Comparison of ENCODE assay signal across 1 cellular context in the genomic region with DNA sequence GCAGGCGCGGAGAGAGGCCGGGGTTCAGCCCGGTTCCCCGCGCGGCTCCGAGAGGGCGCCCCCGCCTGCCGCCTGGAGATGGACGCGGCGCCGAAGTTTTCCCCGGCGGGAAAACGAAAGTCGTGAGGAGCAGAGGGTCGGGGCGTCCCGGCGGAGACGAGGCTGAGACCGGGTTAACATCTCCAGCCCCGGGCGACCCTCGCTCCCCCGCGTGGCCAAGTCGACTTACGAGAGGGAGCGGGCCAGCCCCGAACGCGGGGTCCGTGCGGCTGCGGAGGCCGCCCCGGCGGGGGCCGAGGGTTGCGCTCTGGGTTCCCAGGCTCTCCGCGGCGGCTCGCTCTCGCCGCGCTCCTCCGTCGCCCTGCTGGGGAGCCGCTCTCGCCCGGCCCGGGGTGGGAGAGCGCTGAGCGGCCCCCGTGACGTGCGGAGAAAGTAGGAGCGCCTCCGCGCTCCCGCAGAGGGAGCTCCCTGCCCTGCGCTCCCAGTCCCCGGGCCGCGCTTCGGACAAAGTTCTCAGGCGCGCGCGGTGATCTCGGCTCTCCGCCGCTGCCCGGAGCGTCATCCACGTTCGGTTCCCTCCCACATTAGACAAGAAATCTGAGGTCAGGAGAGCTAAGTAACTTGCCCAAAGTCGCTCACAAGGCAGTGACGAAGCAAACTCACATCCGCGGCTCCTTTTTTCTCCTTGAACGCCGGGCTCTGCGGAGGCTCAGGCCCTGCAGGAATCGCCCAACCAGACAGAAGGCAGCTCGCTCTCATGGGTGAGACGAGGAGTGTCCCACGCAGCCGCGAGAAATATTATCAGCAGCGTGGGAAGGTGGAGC.
TF ChIP-seq lines count a peak whose summit lies in the region.

No MANE protein-coding gene starts in this region.

TF ChIP-seq in K562, 482 proteins besides CTCF, POLR2A, EP300 and RAD21 (continued from another document):
- no peak for TF ChIP-seq SAFB2 (IDR thresholded peaks at IDR 0.05; ENCODE audit: borderline replicate concordance, low read depth, low read length, severe bottlenecking)
